Comparison of ENCODE assay signal across 22 cellular contexts in genomic region chr19:46598372-46598917, GRCh38. TPM values are rescaled to one million over a fixed set of nuclear protein-coding genes. Genes with fewer than 3 reads are reported as not detected.
DNase-seq lines count a peak whose midpoint lies in the region; ATAC-seq, FAIRE-seq and TF ChIP-seq lines count a peak whose summit lies in the region.
"Had no signal": no experiment of that assay in that cellular context is flagged by ENCODE, and none has a peak within 500 bp of the region (broad histone marks: within the 10 kb centered on the region; RNA-seq: fewer than 3 reads in every experiment).

No MANE protein-coding gene starts in this region.

- peak overlapping the region; percentile 31 for H3K4me3 Mint-ChIP-seq in CD4-positive, alpha-beta T cell
- H3K4me3 Mint-ChIP-seq: CD8-positive, alpha-beta T cell; HFFc6 had no signal

- H3K79me2 ChIP-seq in HCT116 (ENCODE audit: insufficient read depth, low read length) = peaks cover 23% of the 10 kb centered on the region
- H3K79me2 ChIP-seq in K562 (ENCODE audit: control insufficient read depth, insufficient read depth, low read length) = peaks cover 23% of the 10 kb centered on the region

- no peak overlapping the region for H3K4me3 ChIP-seq in HCT116 (replicated peaks in 1 of 2; ENCODE audit: low read depth in 1 of 2, low read length in 2 of 2)
- H3K4me3 ChIP-seq in K562 = no peak overlapping the region
- H3K4me3 ChIP-seq: GM23248 had no signal

- in situ Hi-C loops in K562 (cut with MboI) = no loop called here

- H3K4me1 ChIP-seq in HCT116 (ENCODE audit: control insufficient read depth in 1 of 2, insufficient read depth in 2 of 2, low read length in 2 of 2) = peaks cover 16 to 33% of the 10 kb centered on the region in 2 experiments
- peaks cover 12 to 32% of the 10 kb centered on the region in 2 experiments; a peak in 4 of 5 replicates for H3K4me1 ChIP-seq in K562 (replicated peaks in 1 of 2; ENCODE audit: control insufficient read depth in 2 of 2, insufficient read depth in 2 of 2, low read length in 2 of 2)

- TF ChIP-seq CTCF in CD4-positive, alpha-beta T cell (IDR thresholded peaks at IDR 0.05) = no peak
- TF ChIP-seq CTCF in HCT116 (IDR thresholded peaks at IDR 0.05 in 2 of 3, conservative IDR thresholded peaks at IDR 0.05 in 1 of 3; ENCODE audit: borderline replicate concordance in 1 of 3, insufficient read depth in 1 of 3, low read depth in 2 of 3, low read length in 2 of 3) (no peak), K562 (IDR thresholded peaks at IDR 0.05 in 2 of 3, conservative IDR thresholded peaks at IDR 0.05 in 1 of 3; ENCODE audit: insufficient read depth in 2 of 3, low read depth in 1 of 3, low read length in 3 of 3) (no peak)

- intact Hi-C loops in CD4-positive, alpha-beta T cell (cut with DNase I, micrococcal nuclease) = no loop called here
- intact Hi-C loops in HCT116 (cut with micrococcal nuclease) = no loop called here
- intact Hi-C loops in K562 (cut with micrococcal nuclease) = no loop called here

- H3K27me3 Mint-ChIP-seq in CD4-positive, alpha-beta T cell = no peaks in the 10 kb centered on the region

- WGBS in K562 (ENCODE audit: insufficient coverage, low coverage, missing lambda C conversion rate) = 36% methylated on average over 4 of the region's 4 CpGs

- TF ChIP-seq EP300 in K562 (IDR thresholded peaks at IDR 0.05; ENCODE audit: low read length) = no peak

- RAD21 ChIA-PET in HCT116 (lab: Charles Lee; ENCODE audit: low non-redundant PET in 1 of 2, low total read pairs in 2 of 2, uncharacterized antibody in 2 of 2, unreplicated experiment in 2 of 2) = no interaction called here

- no peak for ATAC-seq in CD4-positive, alpha-beta T cell (ENCODE audit: poor library complexity)
- ATAC-seq in HCT116 (no peak), K562 (no peak)
- ATAC-seq: CD8-positive, alpha-beta T cell had no signal

- H3K27ac ChIP-seq in CD4-positive, alpha-beta T cell (ENCODE audit: low read depth, low read length) = no peak overlapping the region
- H3K27ac ChIP-seq in HCT116 (ENCODE audit: low read depth, low read length) (no peak overlapping the region), K562 (ENCODE audit: extremely low read depth, low read depth, low read length) (no peak overlapping the region)
- H3K27ac ChIP-seq: GM23248 had no signal

- no peak for TF ChIP-seq POLR2A in HCT116 (IDR thresholded peaks at IDR 0.05; ENCODE audit: borderline replicate concordance, extremely low read depth, insufficient read depth, insufficient read length)
- TF ChIP-seq POLR2A in K562 (conservative IDR thresholded peaks at IDR 0.05) = no peak

- peaks cover 37% of the 10 kb centered on the region for H3K4me1 Mint-ChIP-seq in CD4-positive, alpha-beta T cell (ENCODE audit: low read depth)

- no peaks in the 10 kb centered on the region for H3K9me3 ChIP-seq in CD4-positive, alpha-beta T cell (ENCODE audit: control insufficient read depth, low read length)
- H3K9me3 ChIP-seq in HCT116 (ENCODE audit: control insufficient read depth in 1 of 2, insufficient read depth in 1 of 2, low read depth in 1 of 2, low read length in 2 of 2) = no peaks in the 10 kb centered on the region
- H3K9me3 ChIP-seq in K562 (replicated peaks; ENCODE audit: control insufficient read depth, insufficient read depth, low read depth, low read length) = peaks cover 11% of the 10 kb centered on the region
- H3K9me3 ChIP-seq: Caco-2 had no signal

- no peak for DNase-seq in CD4-positive, alpha-beta T cell
- DNase-seq in HCT116 (ENCODE audit: low read depth, low spot score) (no peak), K562 (ENCODE audit: extremely low read depth in 1 of 4, low spot score in 3 of 4) (no peak), GM19238 (ENCODE audit: insufficient read length, low spot score) (no peak), foreskin melanocyte (no peak)
- no peak for DNase-seq in activated T-cell treated with anti-CD3 and anti-CD28 coated beads, Interleukin-2, amount 50 U/mL, for 1 hour
- DNase-seq: C1 segment of cervical spinal cord; Caco-2; CD8-positive, alpha-beta T cell; DMS153; DND-41; GM23248; H7; HCEC 1CT; HFFc6 had no signal

- H4K20me1 ChIP-seq in HCT116 (ENCODE audit: insufficient read depth) (no peaks in the 10 kb centered on the region), K562 (replicated peaks; ENCODE audit: control insufficient read depth, insufficient read depth, low read length) (peaks cover 11% of the 10 kb centered on the region)

- CTCF ChIA-PET in CD4-positive, alpha-beta T cell (lab: Charles Lee) = interaction anchor here (0.6 to 1.2 kb wide), 3 partner anchors 14 to 91 kb away, joined by 3 to 4 read pairs (median 3); no protein-coding TSS in a partner anchor
- CTCF ChIA-PET in HCT116 (lab: Charles Lee) (interaction anchor here (4.5 kb wide), 1 partner anchor 15 kb away, joined by 15 read pairs; no protein-coding TSS in a partner anchor), K562 (lab: Yijun Ruan, JAX; ENCODE audit: low intra/inter-chr PET ratio) (no interaction called here)

- no TSS peak for BruUV-seq in HCT116 (replicated peaks; lab: Mats Ljungman, UMichigan)
- no TSS peak for BruUV-seq in K562 (replicated peaks; lab: Mats Ljungman, UMichigan)

- no peaks in the 10 kb centered on the region for H3K9me1 ChIP-seq in K562 (ENCODE audit: control insufficient read depth, insufficient read depth, low read length)

- H3K9me3 Mint-ChIP-seq in CD4-positive, alpha-beta T cell = peaks cover 5% of the 10 kb centered on the region

- no peak for FAIRE-seq in K562 (lab: Jason Lieb, UNC)
- FAIRE-seq: G401.6, GM12892, GM19239, H1 had no signal

- peak overlapping the region; percentile 100 for H3K27ac Mint-ChIP-seq in CD4-positive, alpha-beta T cell
- H3K27ac Mint-ChIP-seq: CD8-positive, alpha-beta T cell; HFFc6 had no signal

- H3K36me3 Mint-ChIP-seq in CD4-positive, alpha-beta T cell (ENCODE audit: low read depth) = peaks cover 22% of the 10 kb centered on the region

- POLR2A ChIA-PET in CD4-positive, alpha-beta T cell (lab: Charles Lee) = interaction anchor here (1.0 to 1.5 kb wide), 2 partner anchors 24 to 75 kb away, joined by 3 to 5 read pairs; no protein-coding TSS in a partner anchor
- POLR2A ChIA-PET in HCT116 (lab: Charles Lee) (no interaction called here), K562 (lab: Yijun Ruan, JAX) (interaction anchor here (1.5 kb wide), 1 partner anchor 9 kb away, joined by 3 read pairs; no protein-coding TSS in a partner anchor)

- H3K27me3 ChIP-seq in CD4-positive, alpha-beta T cell (ENCODE audit: control insufficient read depth, insufficient read depth, low read length) = no peaks in the 10 kb centered on the region
- H3K27me3 ChIP-seq in HCT116 (ENCODE audit: insufficient read depth, low read length) (no peaks in the 10 kb centered on the region), K562 (ENCODE audit: control insufficient read depth in 2 of 2, insufficient read depth in 2 of 2, low read length in 2 of 2) (no peaks in the 10 kb centered on the region)

- H3K9ac ChIP-seq in HCT116 (ENCODE audit: low read length) (no peak overlapping the region), K562 (ENCODE audit: insufficient read depth in 1 of 2, low read depth in 2 of 2, low read length in 2 of 2) (no peak overlapping the region)
- H3K9ac ChIP-seq: GM23248 had no signal

- H3K36me3 ChIP-seq in HCT116 (ENCODE audit: control insufficient read depth in 1 of 2, insufficient read depth in 2 of 2, low read length in 2 of 2) = peaks cover 2 to 6% of the 10 kb centered on the region in 2 experiments; a peak in 1 of 4 replicates
- peaks cover 9% of the 10 kb centered on the region; the same call in 1 of the 3 replicates for H3K36me3 ChIP-seq in K562 (ENCODE audit: control insufficient read depth, insufficient read depth, low read length)

- TF ChIP-seq RAD21 in HCT116 (IDR thresholded peaks at IDR 0.05; ENCODE audit: low read depth) (no peak), K562 (CRISPR knock-in tag; conservative IDR thresholded peaks at IDR 0.05 in 1 of 2, IDR thresholded peaks at IDR 0.05 in 1 of 2) (no peak)

- H2AFZ ChIP-seq in HCT116 (ENCODE audit: low read depth, low read length, poor library complexity, severe bottlenecking) = no peak overlapping the region
- no peak overlapping the region for H2AFZ ChIP-seq in K562 (ENCODE audit: low read depth, low read length)
- H2AFZ ChIP-seq: GM23248 had no signal

- H3K4me2 ChIP-seq in HCT116 (ENCODE audit: low read length) (no peak overlapping the region), K562 (ENCODE audit: insufficient read depth, low read length) (no peak overlapping the region)

- no peaks in the 10 kb centered on the region for H3K9me2 ChIP-seq in HCT116 (ENCODE audit: insufficient read depth)

RNA-seq across cellular contexts. Expression of gene CALM3, which starts 2.7 kb away (rescaled TPM):
- 100 to 1,000 TPM; 169 to 173 TPM for total RNA-seq in CD4-positive, alpha-beta T cell
- total RNA-seq in HCT116 (2021; ENCODE audit: unreplicated experiment) (335 TPM), K562 (2014; rRNA removed) (149 and 180 TPM in 2 replicates), K562 (2014; rRNA removed; fragmentation: Illumina TruSeq; extraction: Trizol) (126 and 150 TPM in 2 replicates), K562 (2015; rRNA removed; fragmentation: Illumina TruSeq; extraction: Trizol) (154 and 156 TPM in 2 replicates), K562 (2021) (277 TPM in 2 replicates)
- polyA plus RNA-seq in HCT116 (2012) = 437 and 457 TPM in 2 replicates
- total RNA-seq in K562 (2011; cell fraction: chromatin; rRNA removed; ENCODE audit: low replicate concordance) = 68.2 and 118 TPM in 2 replicates
- total RNA-seq in K562 (2011; cell fraction: nucleolus; rRNA removed) = 47.8 and 53.5 TPM in 2 replicates
- 91.9 and 153 TPM in 2 replicates for total RNA-seq in K562 (2011; cell fraction: nucleoplasm; rRNA removed)
- polyA plus RNA-seq in K562 (2011; rRNA removed) (255 and 327 TPM in 2 replicates), K562 (2014; fragmentation: Illumina TruSeq; extraction: Trizol) (307 and 350 TPM in 2 replicates), K562 (2014; fragmentation: Nextera tagmentation; extraction: Ambion mirVana) (10 to 100 TPM; 34.6 to 40.2 TPM), K562 (2014; rRNA removed) (266 and 273 TPM in 2 replicates)
- polyA plus RNA-seq in K562 (2011; cell fraction: cytosol; rRNA removed) = 230 and 235 TPM in 2 replicates
- polyA plus RNA-seq in K562 (2011; cell fraction: nucleus; rRNA removed) = 152 and 155 TPM in 2 replicates
- polyA plus RNA-seq in K562 (2012) = 203 and 388 TPM in 2 replicates
- polyA minus RNA-seq in K562 (2011; rRNA and poly(A)+ RNA removed) = 333 and 438 TPM in 2 replicates
- 82.3 and 91.6 TPM in 2 replicates for polyA minus RNA-seq in K562 (2011; cell fraction: cytosol; rRNA and poly(A)+ RNA removed)
- 20.3 and 36.9 TPM in 2 replicates for polyA minus RNA-seq in K562 (2011; cell fraction: nucleus; rRNA and poly(A)+ RNA removed)

RNA-seq across cellular contexts. Expression of gene PTGIR, which starts 26.4 kb away (rescaled TPM):
- under 1 TPM; 0.87 to 0.96 TPM for total RNA-seq in CD4-positive, alpha-beta T cell
- total RNA-seq in HCT116 (2021; ENCODE audit: unreplicated experiment) (not detected), K562 (2014; rRNA removed) (0.61 and 1.5 TPM in 2 replicates), K562 (2014; rRNA removed; fragmentation: Illumina TruSeq; extraction: Trizol) (0.18 and 0.45 TPM in 2 replicates), K562 (2015; rRNA removed; fragmentation: Illumina TruSeq; extraction: Trizol) (0.30 and 0.36 TPM in 2 replicates), K562 (2021) (1.4 and 1.9 TPM in 2 replicates)
- 0.03 TPM in 1 of 2 replicates, not detected in the other for polyA plus RNA-seq in HCT116 (2012)
- total RNA-seq in K562 (2011; cell fraction: chromatin; rRNA removed; ENCODE audit: low replicate concordance) = 3.0 and 9.9 TPM in 2 replicates
- 4.3 and 7.3 TPM in 2 replicates for total RNA-seq in K562 (2011; cell fraction: nucleolus; rRNA removed)
- total RNA-seq in K562 (2011; cell fraction: nucleoplasm; rRNA removed) = 3.1 and 3.6 TPM in 2 replicates
- polyA plus RNA-seq in K562 (2011; rRNA removed) (1.7 and 2.0 TPM in 2 replicates), K562 (2014; fragmentation: Illumina TruSeq; extraction: Trizol) (0.58 and 0.65 TPM in 2 replicates), K562 (2014; fragmentation: Nextera tagmentation; extraction: Ambion mirVana) (under 1 TPM in 1 of 2 experiments, not detected in 1; 0.11 TPM), K562 (2014; rRNA removed) (1.7 and 3.4 TPM in 2 replicates)
- polyA plus RNA-seq in K562 (2011; cell fraction: cytosol; rRNA removed) = 1.6 and 7.6 TPM in 2 replicates
- 3.7 and 12.1 TPM in 2 replicates for polyA plus RNA-seq in K562 (2011; cell fraction: nucleus; rRNA removed)
- 0.46 and 0.89 TPM in 2 replicates for polyA plus RNA-seq in K562 (2012)
- 0.24 and 0.35 TPM in 2 replicates for polyA minus RNA-seq in K562 (2011; rRNA and poly(A)+ RNA removed)
- 0.38 TPM in 1 of 2 replicates, not detected in the other for polyA minus RNA-seq in K562 (2011; cell fraction: cytosol; rRNA and poly(A)+ RNA removed)
- polyA minus RNA-seq in K562 (2011; cell fraction: nucleus; rRNA and poly(A)+ RNA removed) = 1.1 and 1.2 TPM in 2 replicates
- total RNA-seq: A673, Caco-2, H1 had no signal

RNA-seq across cellular contexts. Expression of gene GNG8, which starts 37.6 kb away (rescaled TPM):
- not detected for total RNA-seq in CD4-positive, alpha-beta T cell
- not detected for total RNA-seq in HCT116 (2021; ENCODE audit: unreplicated experiment)
- not detected in 2 replicates for polyA plus RNA-seq in HCT116 (2012)
- total RNA-seq in K562 (2011; cell fraction: chromatin; rRNA removed; ENCODE audit: low replicate concordance) = not detected in 2 replicates
- not detected in 2 replicates for total RNA-seq in K562 (2011; cell fraction: nucleolus; rRNA removed)
- total RNA-seq in K562 (2011; cell fraction: nucleoplasm; rRNA removed) = not detected in 2 replicates
- total RNA-seq in K562 (2014; rRNA removed) = not detected in 2 replicates
- not detected in 2 replicates for total RNA-seq in K562 (2014; rRNA removed; fragmentation: Illumina TruSeq; extraction: Trizol)
- total RNA-seq in K562 (2015; rRNA removed; fragmentation: Illumina TruSeq; extraction: Trizol) = not detected in 2 replicates
- total RNA-seq in K562 (2021) = not detected in 2 replicates
- polyA plus RNA-seq in K562 (2011; rRNA removed) = not detected in 2 replicates
- polyA plus RNA-seq in K562 (2011; cell fraction: cytosol; rRNA removed) = not detected in 2 replicates
- not detected in 2 replicates for polyA plus RNA-seq in K562 (2011; cell fraction: nucleus; rRNA removed)
- not detected in 2 replicates for polyA plus RNA-seq in K562 (2012)
- polyA plus RNA-seq in K562 (2014; fragmentation: Illumina TruSeq; extraction: Trizol) = not detected in 2 replicates
- 1 to 10 TPM in 1 of 2 experiments, not detected in 1; 1.3 TPM for polyA plus RNA-seq in K562 (2014; fragmentation: Nextera tagmentation; extraction: Ambion mirVana)
- polyA plus RNA-seq in K562 (2014; rRNA removed) = not detected in 2 replicates
- polyA minus RNA-seq in K562 (2011; rRNA and poly(A)+ RNA removed) = not detected in 2 replicates
- polyA minus RNA-seq in K562 (2011; cell fraction: cytosol; rRNA and poly(A)+ RNA removed) = not detected in 2 replicates
- polyA minus RNA-seq in K562 (2011; cell fraction: nucleus; rRNA and poly(A)+ RNA removed) = not detected in 2 replicates
- total RNA-seq: A172; A673; Caco-2; CD8-positive, alpha-beta T cell; GM23248; H1; H7; HFFc6 had no signal
- polyA plus RNA-seq: BJ, GM23248, H1 had no signal
